In the genomic region with DNA sequence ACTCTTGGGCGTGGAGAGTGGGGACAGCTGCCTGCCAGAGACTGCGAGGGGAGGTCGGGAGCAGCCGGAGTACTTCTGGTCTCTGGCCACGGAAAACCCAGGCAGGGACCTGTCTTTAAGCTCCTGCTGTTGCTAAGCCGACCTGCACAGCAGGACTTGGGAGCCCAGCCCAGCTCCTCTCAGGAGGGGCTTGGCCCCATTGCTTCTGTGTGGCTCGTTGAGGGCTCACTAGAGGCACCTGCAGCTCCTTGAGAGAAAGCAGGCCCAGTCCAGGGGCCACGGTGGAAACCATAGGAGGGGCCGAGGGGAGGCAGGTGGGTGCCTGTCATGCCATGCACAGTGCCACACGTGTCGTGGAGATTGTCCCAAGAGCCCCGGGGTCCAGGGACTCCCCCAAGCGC, we compare ENCODE assay signal across 29 cellular contexts. TPM values are rescaled to one million over a fixed set of nuclear protein-coding genes. Genes with fewer than 3 reads are reported as not detected.
DNase-seq lines count a peak whose midpoint lies in the region; ATAC-seq and TF ChIP-seq lines count a peak whose summit lies in the region.
"Had no signal": no experiment of that assay in that cellular context is flagged by ENCODE, and none has a peak within 500 bp of the region (broad histone marks: within the 10 kb centered on the region; RNA-seq: fewer than 3 reads in every experiment).

No MANE protein-coding gene starts in this region.

- H3K79me2 ChIP-seq in PC-3 (ENCODE audit: low read length) = no peaks in the 10 kb centered on the region

- TF ChIP-seq CTCF in PC-3 (conservative IDR thresholded peaks at IDR 0.05; ENCODE audit: low read depth, low read length) (no peak), brain microvascular endothelial cell (IDR thresholded peaks at IDR 0.05; ENCODE audit: low read depth, low read length, missing control alignments) (no peak)

- POLR2A ChIA-PET in PC-3 (lab: Charles Lee; ENCODE audit: unreplicated experiment) = no interaction called here

- H3K27me3 ChIP-seq in PC-3 (ENCODE audit: low read length) (no peaks in the 10 kb centered on the region), brain microvascular endothelial cell (replicated peaks) (no peaks in the 10 kb centered on the region)
- H3K27me3 ChIP-seq: MG63, neural progenitor cell had no signal

- no peaks in the 10 kb centered on the region for H3K9me3 Mint-ChIP-seq in stimulated activated effector memory CD8-positive, alpha-beta T cell treated with anti-CD3 and anti-CD28 coated beads, Interleukin-12 subunit alpha, Interleukin-12 subunit beta, amount 100 ng/mL, for 72 hours
- H3K9me3 Mint-ChIP-seq: activated B cell treated with CpG ODN at 0.5 μM for 24 hours; activated T-cell treated with anti-CD3 and anti-CD28 coated beads, Interleukin-2, amount 50 U/mL, for 4 hours; central memory CD8-positive, alpha-beta T cell; neural progenitor cell; stimulated activated naive CD8-positive, alpha-beta T cell treated with anti-CD3 and anti-CD28 coated beads, Interleukin-15, Interleukin-2, amounts not matched to agents 100 ng/mL and 50 ng/mL, for 24 hours had no signal

- H3K36me3 ChIP-seq in PC-3 (ENCODE audit: low read depth, low read length) (no peaks in the 10 kb centered on the region), brain microvascular endothelial cell (replicated peaks) (no peaks in the 10 kb centered on the region)
- H3K36me3 ChIP-seq: HAP-1, MG63, neural progenitor cell, prostate gland had no signal

- ATAC-seq in Right ventricle myocardium inferior = no peak
- no peak for ATAC-seq in PC-3
- ATAC-seq in left colon = no peak
- peak; percentile 11 for ATAC-seq in stimulated activated effector memory CD8-positive, alpha-beta T cell treated with anti-CD3 and anti-CD28 coated beads, Interleukin-12 subunit alpha, Interleukin-12 subunit beta, amount 100 ng/mL, for 72 hours
- ATAC-seq in HG02981 (IDR thresholded peaks at IDR 0.05; ENCODE audit: unreplicated experiment) = no peak
- ATAC-seq: activated T-cell treated with anti-CD3 and anti-CD28 coated beads, Interleukin-2, amount 50 U/mL, for 4 hours had no signal

- no peaks in the 10 kb centered on the region for H3K36me3 Mint-ChIP-seq in stimulated activated effector memory CD8-positive, alpha-beta T cell treated with anti-CD3 and anti-CD28 coated beads, Interleukin-12 subunit alpha, Interleukin-12 subunit beta, amount 100 ng/mL, for 72 hours
- H3K36me3 Mint-ChIP-seq: neural progenitor cell had no signal

- H3K4me1 Mint-ChIP-seq in stimulated activated effector memory CD8-positive, alpha-beta T cell treated with anti-CD3 and anti-CD28 coated beads, Interleukin-12 subunit alpha, Interleukin-12 subunit beta, amount 100 ng/mL, for 72 hours = peaks cover 17% of the 10 kb centered on the region
- H3K4me1 Mint-ChIP-seq: activated B cell treated with CpG ODN at 0.5 μM for 24 hours had no signal

- intact Hi-C loops in Right ventricle myocardium inferior (cut with DNase I) = no loop called here
- intact Hi-C loops in cardiac septum (cut with DNase I) = no loop called here
- intact Hi-C loops in PC-3 (cut with micrococcal nuclease) = no loop called here
- intact Hi-C loops in left colon (cut with DNase I, micrococcal nuclease) = no loop called here

- peaks cover 68% of the 10 kb centered on the region for H3K4me1 ChIP-seq in PC-3 (ENCODE audit: insufficient read depth, low read length)
- H3K4me1 ChIP-seq: HAP-1, neural progenitor cell had no signal

- no peaks in the 10 kb centered on the region for H4K20me1 ChIP-seq in PC-3 (ENCODE audit: low read length)

- H3K9ac ChIP-seq in PC-3 (ENCODE audit: low read length) = peak overlapping the region; percentile 85
- H3K9ac ChIP-seq: neural progenitor cell had no signal

- CTCF ChIA-PET in PC-3 (lab: Charles Lee) = no interaction called here

- DNase-seq in Right ventricle myocardium inferior (ENCODE audit: missing footprints) (peak; percentile 55), cardiac septum (ENCODE audit: low spot score) (no peak), PC-3 (no peak), left colon (peak; percentile 3 to 30), brain microvascular endothelial cell (no peak)
- no peak for DNase-seq in stimulated activated effector memory CD8-positive, alpha-beta T cell treated with anti-CD3 and anti-CD28 coated beads, Interleukin-12 subunit alpha, Interleukin-12 subunit beta, amount 100 ng/mL, for 72 hours (ENCODE audit: low spot score in 2 of 2)
- no peak for DNase-seq in stimulated activated naive CD4-positive, alpha-beta T cell (lab: John Stamatoyannopoulos, UW)
- DNase-seq: activated B cell treated with CpG ODN at 0.5 μM for 24 hours; activated CD4-positive, alpha-beta T cell treated with anti-CD3 and anti-CD28 coated beads, Interleukin-2, amount 50 U/mL, for 1 hour; activated gamma-delta T cell treated with Interleukin-2 at 50 U/mL for 16 hours; activated T-cell treated with anti-CD3 and anti-CD28 coated beads, Interleukin-2, amount 50 U/mL, for 4 hours; DND-41; KG1; MG63; NCI-H2081 treated with DMSO at 0.1 percent for 48 hours; NCI-H226; NCI-H748 treated with DMSO at 0.1 percent for 48 hours; SHP77; SW 1271; T1000 had no signal

- no peak overlapping the region for H3K4me3 Mint-ChIP-seq in stimulated activated effector memory CD8-positive, alpha-beta T cell treated with anti-CD3 and anti-CD28 coated beads, Interleukin-12 subunit alpha, Interleukin-12 subunit beta, amount 100 ng/mL, for 72 hours
- H3K4me3 Mint-ChIP-seq: activated B cell treated with CpG ODN at 0.5 μM for 24 hours; activated T-cell treated with anti-CD3 and anti-CD28 coated beads, Interleukin-2, amount 50 U/mL, for 4 hours; central memory CD8-positive, alpha-beta T cell; neural progenitor cell; stimulated activated naive CD8-positive, alpha-beta T cell treated with anti-CD3 and anti-CD28 coated beads, Interleukin-15, Interleukin-2, amounts not matched to agents 100 ng/mL and 50 ng/mL, for 24 hours had no signal

- no peaks in the 10 kb centered on the region for H3K9me3 ChIP-seq in PC-3 (ENCODE audit: low read length)
- H3K9me3 ChIP-seq: HAP-1, MG63, prostate gland had no signal

- in situ Hi-C loops in brain microvascular endothelial cell (cut with HindIII; ENCODE audit: low pct_ligation_motif_present, low sequenced_read_pairs) = no loop called here

- H3K9me2 ChIP-seq in PC-3 (replicated peaks; ENCODE audit: low read length) = no peaks in the 10 kb centered on the region

- H3K4me3 ChIP-seq in PC-3 (ENCODE audit: low read length) = no peak overlapping the region
- no peak overlapping the region for H3K4me3 ChIP-seq in brain microvascular endothelial cell (ENCODE audit: low read depth, low read length)
- H3K4me3 ChIP-seq: HAP-1, MG63, neural progenitor cell, prostate gland had no signal

- H2AFZ ChIP-seq in PC-3 (ENCODE audit: low read length) = no peak overlapping the region
- H2AFZ ChIP-seq: neural progenitor cell had no signal

- H3K27ac ChIP-seq in PC-3 (ENCODE audit: low read length) = peak overlapping the region; percentile 99
- H3K27ac ChIP-seq in brain microvascular endothelial cell = no peak overlapping the region
- H3K27ac ChIP-seq: neural progenitor cell, prostate gland had no signal

- BruUV-seq in PC-3 (replicated peaks; lab: Mats Ljungman, UMichigan) = no TSS peak

- H3K27ac Mint-ChIP-seq in stimulated activated effector memory CD8-positive, alpha-beta T cell treated with anti-CD3 and anti-CD28 coated beads, Interleukin-12 subunit alpha, Interleukin-12 subunit beta, amount 100 ng/mL, for 72 hours = no peak overlapping the region
- H3K27ac Mint-ChIP-seq: activated B cell treated with CpG ODN at 0.5 μM for 24 hours; neural progenitor cell; stimulated activated naive CD8-positive, alpha-beta T cell treated with anti-CD3 and anti-CD28 coated beads, Interleukin-15, Interleukin-2, amounts not matched to agents 100 ng/mL and 50 ng/mL, for 24 hours had no signal

- peak overlapping the region; percentile 28 for H3K4me2 ChIP-seq in PC-3 (ENCODE audit: low read length)
- H3K4me2 ChIP-seq: neural progenitor cell had no signal

- no peaks in the 10 kb centered on the region for H3F3A ChIP-seq in PC-3 (ENCODE audit: low read length, unreplicated experiment)

RNA-seq across cellular contexts. Expression of gene LCN2, which starts 3.3 kb away (rescaled TPM):
- not detected for total RNA-seq in Right ventricle myocardium inferior
- 2.0 TPM for total RNA-seq in cardiac septum
- 153 and 154 TPM in 2 replicates for total RNA-seq in PC-3 (2014; rRNA removed)
- 100 to 1,000 TPM in 1 of 2 donors, 10 to 100 TPM in 1; 12.3 to 358 TPM for total RNA-seq in left colon
- total RNA-seq: activated B cell treated with CpG ODN at 0.5 μM for 24 hours; activated T-cell treated with anti-CD3 and anti-CD28 coated beads, Interleukin-2, amount 50 U/mL, for 4 hours; HT1080; lung microvascular endothelial cell; OCI-LY7 had no signal

RNA-seq across cellular contexts. Expression of gene BBLN, which starts 14.1 kb away (rescaled TPM):
- total RNA-seq in Right ventricle myocardium inferior = 36.1 TPM
- 65.7 TPM for total RNA-seq in cardiac septum
- 158 and 171 TPM in 2 replicates for total RNA-seq in PC-3 (2014; rRNA removed)
- total RNA-seq in left colon = 10 to 100 TPM; 35.6 to 50.5 TPM

RNA-seq across cellular contexts. Expression of gene PTGES2, which starts 18.4 kb away (rescaled TPM):
- total RNA-seq in Right ventricle myocardium inferior (158 TPM), cardiac septum (136 TPM), PC-3 (2014; rRNA removed) (250 and 258 TPM in 2 replicates), left colon (100 to 1,000 TPM in 1 of 2 donors, 10 to 100 TPM in 1; 84.2 to 113 TPM)

RNA-seq across cellular contexts. Expression of gene CIZ1, which starts 45.4 kb away (rescaled TPM):
- total RNA-seq in Right ventricle myocardium inferior = 69.3 TPM
- total RNA-seq in cardiac septum = 86.1 TPM
- 46.1 and 67.7 TPM in 2 replicates for total RNA-seq in PC-3 (2014; rRNA removed)
- total RNA-seq in left colon = 100 to 1,000 TPM in 1 of 2 donors, 10 to 100 TPM in 1; 88.9 to 103 TPM

RNA-seq across cellular contexts. Expression of gene DNM1, which starts 57.2 kb away (rescaled TPM):
- 6.1 TPM for total RNA-seq in Right ventricle myocardium inferior
- total RNA-seq in cardiac septum = 7.3 TPM
- total RNA-seq in PC-3 (2014; rRNA removed) = 24.1 and 36.4 TPM in 2 replicates
- total RNA-seq in left colon = 1 to 10 TPM; 3.8 to 7.8 TPM

Comparison
In these comparisons a context has a peak if more than half of its experiments do, and no peak if none do; other contexts are left out.
1. DNase-seq: peak in Right ventricle myocardium inferior (single experiment) and left colon (2 of 2); none in cardiac septum (single experiment), PC-3 (single experiment), stimulated activated effector memory CD8-positive, alpha-beta T cell treated with anti-CD3 and anti-CD28 coated beads, Interleukin-12 subunit alpha, Interleukin-12 subunit beta, amount 100 ng/mL, for 72 hours (0 of 2), stimulated activated naive CD4-positive, alpha-beta T cell (0 of 6) and brain microvascular endothelial cell (single experiment).